12 cellular contexts compared by ENCODE assay signal in the genomic region with DNA sequence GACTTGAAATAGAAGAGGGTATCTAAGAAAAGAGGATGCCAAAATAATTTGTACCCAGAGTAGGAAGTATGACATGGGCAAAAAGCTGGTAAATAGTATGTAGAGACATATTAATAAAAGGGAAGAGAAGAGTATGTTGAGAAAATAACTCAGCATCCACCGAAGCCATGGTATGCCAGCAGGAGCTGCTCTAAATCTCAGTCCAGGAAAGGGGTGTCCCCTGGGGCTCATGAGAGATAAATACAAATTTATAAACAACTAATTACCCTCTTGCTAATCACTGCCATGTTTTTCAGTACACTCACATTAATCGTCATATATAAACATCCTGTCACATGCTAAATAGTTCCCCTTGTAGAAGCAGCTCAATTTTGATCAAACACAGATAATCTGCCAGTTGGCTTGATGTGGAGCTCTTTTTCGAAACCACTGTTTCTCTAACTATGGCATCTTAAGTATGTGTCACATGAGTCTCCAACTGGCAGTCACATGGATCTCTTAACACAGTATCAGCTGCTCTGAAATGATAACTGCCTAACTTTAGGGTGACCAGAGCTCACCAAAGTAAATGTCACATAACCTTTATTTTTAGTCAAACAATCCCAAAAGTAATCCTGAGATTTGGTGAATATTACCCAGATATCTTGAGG. TPM values are rescaled to one million over a fixed set of nuclear protein-coding genes. Genes with fewer than 3 reads are reported as not detected.
DNase-seq lines count a peak whose midpoint lies in the region; ATAC-seq and TF ChIP-seq lines count a peak whose summit lies in the region.
"Had no signal": no experiment of that assay in that cellular context is flagged by ENCODE, and none has a peak within 500 bp of the region (broad histone marks: within the 10 kb centered on the region; RNA-seq: fewer than 3 reads in every experiment).

No MANE protein-coding gene starts in this region.

- no peak overlapping the region for H2AFZ ChIP-seq in SK-N-SH (ENCODE audit: low read depth)

- intact Hi-C loops in left cardiac atrium (cut with DNase I) (no loop called here), thyroid gland (cut with DNase I) (no loop called here)

- no peak overlapping the region for H3K4me2 ChIP-seq in SK-N-SH

- TF ChIP-seq CTCF in SK-N-SH (IDR thresholded peaks at IDR 0.05), result no peak
- no peak for TF ChIP-seq CTCF in cardiac fibroblast (IDR thresholded peaks at IDR 0.05; ENCODE audit: low read depth, low read length)
- no peak for TF ChIP-seq CTCF in thyroid gland (IDR thresholded peaks at IDR 0.05)

- H3K4me1 ChIP-seq in SK-N-SH (ENCODE audit: control insufficient read depth in 1 of 2, insufficient read depth in 2 of 2, low read depth in 1 of 2, low read length in 1 of 2) (peaks cover 0 to 11% of the 10 kb centered on the region in 2 experiments; a peak in 3 of 4 replicates), thyroid gland (peaks cover 15 to 21% of the 10 kb centered on the region in 2 donors)

- no peak for TF ChIP-seq POLR2A in thyroid gland (IDR thresholded peaks at IDR 0.05)

- POLR2A ChIA-PET in SK-N-SH (lab: Yijun Ruan, JAX), result no interaction called here

- peaks cover 6% of the 10 kb centered on the region for H3F3A ChIP-seq in SK-N-SH (replicated peaks; ENCODE audit: insufficient read depth)

- ATAC-seq in SK-N-SH treated with all-trans-retinoic acid at 6 μM for 48 hours (no peak; the same call in 2 of the 3 replicates), left cardiac atrium (peak; percentile 79 to 93), GM19351 (IDR thresholded peaks at IDR 0.05; ENCODE audit: unreplicated experiment) (no peak)

- 84% methylated on average over 3 of the region's 3 CpGs for WGBS in SK-N-SH (ENCODE audit: low lambda C conversion rate)
- 42 to 47% methylated on average over 3 of the region's 3 CpGs for WGBS in thyroid gland, 2 donors

- H3K9ac ChIP-seq in SK-N-SH, result no peak overlapping the region

- CTCF ChIA-PET in SK-N-SH (lab: Yijun Ruan, JAX), result interaction anchor here (0.6 to 1.0 kb wide), 3 partner anchors 21 to 408 kb away, joined by 3 read pairs; no protein-coding TSS in a partner anchor

- no peak overlapping the region for H3K4me3 ChIP-seq in SK-N-SH (ENCODE audit: low read depth in 2 of 2, low read length in 1 of 2)
- H3K4me3 ChIP-seq in cardiac fibroblast (replicated peaks in 1 of 2; ENCODE audit: low read depth in 2 of 2, low read length in 2 of 2), result no peak overlapping the region
- H3K4me3 ChIP-seq in thyroid gland (replicated peaks in 1 of 3), result no peak overlapping the region

- no peak for TF ChIP-seq EP300 in SK-N-SH (IDR thresholded peaks at IDR 0.05; ENCODE audit: borderline replicate concordance in 1 of 2, low read depth in 1 of 2, low read length in 1 of 2)

- H4K20me1 ChIP-seq in SK-N-SH (ENCODE audit: insufficient read depth), result no peaks in the 10 kb centered on the region

- DNase-seq in SK-N-SH (no peak), cardiac fibroblast (ENCODE audit: low read depth in 2 of 2) (peak; percentile 38 to 65), left cardiac atrium (no peak), thyroid gland (peak; percentile 17 to 19), GM19238 (ENCODE audit: insufficient read length, low spot score) (no peak), islet precursor cell (no peak)
- DNase-seq: nucleus accumbens; stimulated activated CD4-positive, alpha-beta T cell treated with anti-CD3 and anti-CD28 coated beads, Interleukin-4, amount 100 ng/mL, for 4 hours had no signal

- H3K27me3 ChIP-seq in SK-N-SH (ENCODE audit: insufficient read depth) (no peaks in the 10 kb centered on the region), thyroid gland (no peaks in the 10 kb centered on the region)

- H3K27ac ChIP-seq in SK-N-SH (ENCODE audit: low read depth in 2 of 2, low read length in 1 of 2) (peak overlapping the region; percentile 20 to 23; a peak in 1 of 4 replicates), thyroid gland (peak overlapping the region; percentile 20 to 53 (median 43))
- H3K27ac ChIP-seq: 22Rv1, VCaP had no signal

- H3K9me2 ChIP-seq in SK-N-SH, result no peaks in the 10 kb centered on the region

- H3K79me2 ChIP-seq in SK-N-SH (ENCODE audit: insufficient read depth), result no peaks in the 10 kb centered on the region; the same call in 1 of the 2 replicates

- H3K36me3 ChIP-seq in SK-N-SH (replicated peaks in 1 of 2; ENCODE audit: control insufficient read depth in 1 of 2, insufficient read depth in 2 of 2, low read length in 1 of 2) (no peaks in the 10 kb centered on the region), thyroid gland (no peaks in the 10 kb centered on the region)

- H3K9me3 ChIP-seq in SK-N-SH, result no peaks in the 10 kb centered on the region
- no peaks in the 10 kb centered on the region for H3K9me3 ChIP-seq in thyroid gland

- no peak for TF ChIP-seq RAD21 in SK-N-SH (IDR thresholded peaks at IDR 0.05; ENCODE audit: low read length)

TF ChIP-seq in SK-N-SH, 30 proteins besides CTCF, POLR2A, EP300 and RAD21:
- TF ChIP-seq MXI1 (IDR thresholded peaks at IDR 0.05; ENCODE audit: low read depth, low read length) (no peak), TCF12 (IDR thresholded peaks at IDR 0.05) (peak; percentile 12; the same call in 1 of the 2 replicates), CHD2 (IDR thresholded peaks at IDR 0.05; ENCODE audit: low read length, partially characterized antibody) (no peak), RXRA (IDR thresholded peaks at IDR 0.05; ENCODE audit: borderline replicate concordance, low read depth) (no peak), RCOR1 (IDR thresholded peaks at IDR 0.05; ENCODE audit: low read length) (no peak)
- TF ChIP-seq, protein P1, sequence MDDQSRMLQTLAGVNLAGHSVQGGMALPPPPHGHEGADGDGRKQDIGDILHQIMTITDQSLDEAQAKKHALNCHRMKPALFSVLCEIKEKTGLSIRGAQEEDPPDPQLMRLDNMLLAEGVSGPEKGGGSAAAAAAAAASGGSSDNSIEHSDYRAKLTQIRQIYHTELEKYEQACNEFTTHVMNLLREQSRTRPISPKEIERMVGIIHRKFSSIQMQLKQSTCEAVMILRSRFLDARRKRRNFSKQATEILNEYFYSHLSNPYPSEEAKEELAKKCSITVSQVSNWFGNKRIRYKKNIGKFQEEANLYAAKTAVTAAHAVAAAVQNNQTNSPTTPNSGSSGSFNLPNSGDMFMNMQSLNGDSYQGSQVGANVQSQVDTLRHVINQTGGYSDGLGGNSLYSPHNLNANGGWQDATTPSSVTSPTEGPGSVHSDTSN (IDR thresholded peaks at IDR 0.05), result 0 out of 2 replicates have a peak, but pooled peaks have one; percentile 3

TF ChIP-seq in SK-N-SH treated with all-trans-retinoic acid at 6 μM for 48 hours, 23 proteins besides CTCF, POLR2A, EP300 and RAD21:
- TF ChIP-seq ZNF8 (CRISPR knock-in tag; IDR thresholded peaks at IDR 0.05) (no peak), ZNF565 (CRISPR knock-in tag; conservative IDR thresholded peaks at IDR 0.05; ENCODE audit: low read depth) (no peak)

RNA-seq across cellular contexts. Expression of a gene that starts 31.9 kb away (rescaled TPM):
- 7.4 and 7.8 TPM in 2 replicates for polyA plus RNA-seq in SK-N-SH (2012; rRNA removed)
- polyA plus RNA-seq in SK-N-SH (2012; cell fraction: cytosol; rRNA removed), result 5.1 and 6.2 TPM in 2 replicates
- 6.3 and 13.7 TPM in 2 replicates for polyA plus RNA-seq in SK-N-SH (2012; cell fraction: nucleus; rRNA removed)
- total RNA-seq in left cardiac atrium (100 to 1,000 TPM in 1 of 2 donors, 10 to 100 TPM in 1; 93.7 to 113 TPM), thyroid gland (10 to 100 TPM; 22.6 to 47.3 (median 32.5) TPM)

Comparison
In these comparisons a context has a peak if more than half of its experiments do, and no peak if none do; other contexts are left out.
1. DNase-seq: peak in cardiac fibroblast (2 of 2) and thyroid gland (2 of 2); none in SK-N-SH (single experiment), left cardiac atrium (single experiment), GM19238 (single experiment) and islet precursor cell (single experiment).
2. ATAC-seq: peak in left cardiac atrium (2 of 2); none in SK-N-SH treated with all-trans-retinoic acid at 6 μM for 48 hours (single experiment) and GM19351 (single experiment).